ENCODE assay signal across 8 cellular contexts in genomic region chr4:89753601-89754066, GRCh38.
DNase-seq lines count a peak whose midpoint lies in the region; ATAC-seq and TF ChIP-seq lines count a peak whose summit lies in the region.

No MANE protein-coding gene starts in this region.

- H3K9ac ChIP-seq in fibroblast of lung (ENCODE audit: insufficient read depth, low read length): no peak overlapping the region

- ATAC-seq in HG02852 (IDR thresholded peaks at IDR 0.05; ENCODE audit: unreplicated experiment) (no peak), HG03439 (IDR thresholded peaks at IDR 0.05; ENCODE audit: unreplicated experiment) (no peak)

- no peaks in the 10 kb centered on the region for H3K9me3 ChIP-seq in fibroblast of lung (ENCODE audit: control insufficient read depth, insufficient read depth, low read depth, low read length)
- H3K9me3 ChIP-seq in ascending aorta: no peaks in the 10 kb centered on the region

- no peaks in the 10 kb centered on the region for H3K79me2 ChIP-seq in fibroblast of lung (ENCODE audit: control insufficient read depth, insufficient read depth, low read length)

- no peaks in the 10 kb centered on the region for H4K20me1 ChIP-seq in fibroblast of lung (ENCODE audit: control insufficient read depth, extremely low read depth, insufficient read depth, low read length)

- no peak overlapping the region for H2AFZ ChIP-seq in fibroblast of lung (ENCODE audit: low read length)

- peak overlapping the region in 1 of 4 experiments; percentile 36 for H3K4me3 ChIP-seq in fibroblast of lung (replicated peaks in 1 of 4; ENCODE audit: control extremely low read depth in 1 of 4, insufficient read depth in 1 of 4, low read depth in 3 of 4, low read length in 4 of 4)
- H3K4me3 ChIP-seq in ascending aorta: no peak overlapping the region

- intact Hi-C loops in ascending aorta (cut with DNase I): no loop called here

- DNase-seq in GM03348 (ENCODE audit: low spot score) (peak; percentile 70), RKO (ENCODE audit: low spot score) (peak; percentile 66), fibroblast of lung (ENCODE audit: low read depth in 2 of 2) (peak; percentile 97 to 98), renal cortical epithelial cell (ENCODE audit: low read depth) (peak; percentile 100), amygdala (lab: John Stamatoyannopoulos, UW) (no peak), ascending aorta (ENCODE audit: low spot score in 2 of 2) (no peak)

- no peaks in the 10 kb centered on the region for H3K27me3 ChIP-seq in fibroblast of lung (ENCODE audit: control insufficient read depth, insufficient read depth, low read length)
- H3K27me3 ChIP-seq in ascending aorta: no peaks in the 10 kb centered on the region

- H3K27ac ChIP-seq in fibroblast of lung (ENCODE audit: insufficient read depth, low read length) (peak overlapping the region; percentile 72), ascending aorta (no peak overlapping the region)

- H3K4me1 ChIP-seq in fibroblast of lung (ENCODE audit: control insufficient read depth, extremely low read depth, insufficient read depth, low read length): peaks cover 9% of the 10 kb centered on the region
- H3K4me1 ChIP-seq in ascending aorta: no peaks in the 10 kb centered on the region

- peak overlapping the region; percentile 57 for H3K4me2 ChIP-seq in fibroblast of lung (ENCODE audit: extremely low read depth, insufficient read depth, low read length)

- H3K36me3 ChIP-seq in fibroblast of lung (ENCODE audit: control insufficient read depth, insufficient read depth, low read length) (no peaks in the 10 kb centered on the region), ascending aorta (no peaks in the 10 kb centered on the region)

- no peak for TF ChIP-seq CTCF in fibroblast of lung (conservative IDR thresholded peaks at IDR 0.05 in 1 of 2, IDR thresholded peaks at IDR 0.05 in 1 of 2; ENCODE audit: low read depth in 1 of 2, low read length in 2 of 2)
- TF ChIP-seq CTCF in ascending aorta (IDR thresholded peaks at IDR 0.05): no peak

Comparison
In these comparisons a context has a peak if more than half of its experiments do, and no peak if none do; other contexts are left out.
1. DNase-seq: peak in GM03348 (single experiment), RKO (single experiment), fibroblast of lung (2 of 2) and renal cortical epithelial cell (single experiment); none in amygdala (0 of 56) and ascending aorta (0 of 2).